Comparison of ENCODE assay signal across 16 cellular contexts in the genomic region with DNA sequence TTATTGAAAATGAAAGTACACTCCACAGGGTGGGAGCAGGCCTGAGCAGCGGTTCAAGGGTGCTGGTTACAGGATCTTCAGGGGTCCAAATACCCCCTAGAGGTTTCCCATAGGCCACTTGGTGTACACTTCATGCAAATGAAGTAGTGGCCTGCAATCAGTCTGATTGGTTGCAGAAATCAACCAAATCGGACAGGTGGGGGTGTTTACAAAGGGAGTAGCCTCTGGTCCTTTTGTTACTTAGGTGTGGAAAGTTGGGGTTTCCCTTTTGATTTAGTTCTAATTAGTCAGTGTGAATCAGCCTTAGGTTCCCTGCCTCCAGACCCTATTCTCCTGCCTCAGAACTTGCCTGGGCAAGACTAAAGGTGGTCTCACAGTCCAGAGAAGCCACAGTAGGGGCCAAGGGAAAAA. TPM values are rescaled to one million over a fixed set of nuclear protein-coding genes. Genes with fewer than 3 reads are reported as not detected.
DNase-seq lines count a peak whose midpoint lies in the region; ATAC-seq, FAIRE-seq and TF ChIP-seq lines count a peak whose summit lies in the region.
"Had no signal": no experiment of that assay in that cellular context is flagged by ENCODE, and none has a peak within 500 bp of the region (broad histone marks: within the 10 kb centered on the region; RNA-seq: fewer than 3 reads in every experiment).

No MANE protein-coding gene starts in this region.

- no peak overlapping the region for H2BK120ac ChIP-seq in H1 (replicated peaks; ENCODE audit: low read depth, low read length)

- no peak for TF ChIP-seq RAD21 in H1 (IDR thresholded peaks at IDR 0.05 in 1 of 2, conservative IDR thresholded peaks at IDR 0.05 in 1 of 2; ENCODE audit: low read depth in 2 of 2, low read length in 2 of 2)

- no peak overlapping the region for H2AFZ ChIP-seq in OCI-LY3 (ENCODE audit: low read depth, low read length)
- H2AFZ ChIP-seq in H1 (ENCODE audit: low read length) = no peak overlapping the region

- no peaks in the 10 kb centered on the region for H4K20me1 ChIP-seq in OCI-LY3 (ENCODE audit: insufficient read depth, low read length)
- H4K20me1 ChIP-seq in H1 (replicated peaks in 1 of 2; ENCODE audit: control insufficient read depth in 1 of 2, insufficient read depth in 2 of 2, low read length in 2 of 2) = no peaks in the 10 kb centered on the region

- H3K9me3 ChIP-seq in OCI-LY3 (ENCODE audit: insufficient read depth, low read length) (peaks cover 33% of the 10 kb centered on the region; the same call in 1 of the 2 replicates), H1 (ENCODE audit: insufficient read depth in 2 of 2, low read depth in 1 of 2, low read length in 1 of 2) (peaks cover 4 to 5% of the 10 kb centered on the region in 2 experiments; a peak in 2 of 4 replicates), upper lobe of right lung (no peaks in the 10 kb centered on the region)
- H3K9me3 ChIP-seq: suprapubic skin had no signal

- no peaks in the 10 kb centered on the region for H3K79me2 ChIP-seq in OCI-LY3 (ENCODE audit: low read length)
- no peaks in the 10 kb centered on the region for H3K79me2 ChIP-seq in H1 (ENCODE audit: control insufficient read depth in 1 of 2, insufficient read depth in 2 of 2, low read length in 2 of 2)

- H3K4me2 ChIP-seq in OCI-LY3 (ENCODE audit: low read length) (peak overlapping the region; percentile 58), H1 (ENCODE audit: insufficient read depth in 1 of 2, low read depth in 2 of 2, low read length in 2 of 2) (no peak overlapping the region)

- CTCF ChIA-PET in H1 (lab: Charles Lee; ENCODE audit: partially characterized antibody) = interaction anchor here (0.7 to 13.0 kb wide), 3 partner anchors 12 to 160 kb away, joined by 3 to 154 read pairs (median 5); no protein-coding TSS in a partner anchor

- H2BK15ac ChIP-seq in H1 (ENCODE audit: low read length) = no peak overlapping the region

- H3K4me3 ChIP-seq in OCI-LY3 (ENCODE audit: low read length) (no peak overlapping the region), H1 (ENCODE audit: extremely low read depth in 1 of 4, insufficient read depth in 2 of 4, low read depth in 3 of 4, low read length in 4 of 4) (no peak overlapping the region), upper lobe of right lung (no peak overlapping the region)
- H3K4me3 ChIP-seq: suprapubic skin had no signal

- H3K36me3 ChIP-seq in OCI-LY3 (replicated peaks; ENCODE audit: low read depth, low read length) (no peaks in the 10 kb centered on the region), H1 (ENCODE audit: control insufficient read depth in 2 of 4, insufficient read depth in 4 of 4, low read length in 3 of 4) (no peaks in the 10 kb centered on the region), upper lobe of right lung (no peaks in the 10 kb centered on the region)
- H3K36me3 ChIP-seq: suprapubic skin had no signal

- no peak overlapping the region for H3K56ac ChIP-seq in H1 (replicated peaks; ENCODE audit: insufficient read length, low read depth, low read length)

- 88% methylated on average over 2 of the region's 2 CpGs; no CpG with 5 or more reads in 1 of the 2 experiments for WGBS in H1 (ENCODE audit: extremely low coverage in 1 of 2, insufficient coverage in 1 of 2, insufficient read length in 1 of 2, insufficient replicate concordance in 2 of 2, low coverage in 1 of 2, low lambda C conversion rate in 2 of 2, missing lambda C conversion rate in 1 of 2), 2 experiments

- TF ChIP-seq CTCF in OCI-LY3 (IDR thresholded peaks at IDR 0.05; ENCODE audit: low read depth, low read length) = no peak
- TF ChIP-seq CTCF in H1 (IDR thresholded peaks at IDR 0.05; ENCODE audit: control extremely low read depth in 1 of 3, insufficient read depth in 1 of 3, low read depth in 1 of 3, low read length in 3 of 3) = no peak
- TF ChIP-seq CTCF in upper lobe of right lung (IDR thresholded peaks at IDR 0.05) = no peak

- no peak overlapping the region for H3K4ac ChIP-seq in H1 (replicated peaks; ENCODE audit: insufficient read length, low read depth, low read length)

- no peak overlapping the region for H3K4me3 Mint-ChIP-seq in stimulated activated effector memory CD8-positive, alpha-beta T cell treated with anti-CD3 and anti-CD28 coated beads, Interleukin-12 subunit alpha, Interleukin-12 subunit beta, amount 100 ng/mL, for 72 hours
- H3K4me3 Mint-ChIP-seq: CD4-positive, alpha-beta T cell had no signal

- no peak for ATAC-seq in stimulated activated effector memory CD8-positive, alpha-beta T cell treated with anti-CD3 and anti-CD28 coated beads, Interleukin-12 subunit alpha, Interleukin-12 subunit beta, amount 100 ng/mL, for 72 hours
- no peak for ATAC-seq in upper lobe of right lung
- ATAC-seq: Right ventricle myocardium inferior had no signal

- H3K14ac ChIP-seq in H1 (ENCODE audit: insufficient read length) = no peak overlapping the region

- DNase-seq in NCI-H146 (lab: John Stamatoyannopoulos, UW) (peak; percentile 18), NCI-H146 treated with DMSO at 0.1 percent for 48 hours (lab: John Stamatoyannopoulos, UW; ENCODE audit: unreplicated experiment) (no peak), H1 (ENCODE audit: low read depth in 1 of 2, low spot score in 2 of 2) (no peak), anterior cingulate cortex (lab: John Stamatoyannopoulos, UW) (no peak), midbrain (lab: John Stamatoyannopoulos, UW) (no peak), upper lobe of right lung (no peak)
- no peak for DNase-seq in stimulated activated effector memory CD8-positive, alpha-beta T cell treated with anti-CD3 and anti-CD28 coated beads, Interleukin-12 subunit alpha, Interleukin-12 subunit beta, amount 100 ng/mL, for 72 hours (ENCODE audit: low spot score in 2 of 2)
- DNase-seq: activated CD4-positive, alpha-beta T cell treated with anti-CD3 and anti-CD28 coated beads for 4 hours; CD4-positive, alpha-beta T cell; NCI-H2029; T-helper 2 cell had no signal

- H2BK20ac ChIP-seq in H1 (ENCODE audit: low read length) = peak overlapping the region; percentile 48; the same call in 1 of the 2 replicates

- no peak overlapping the region; the same call in 1 of the 2 replicates for H3K9ac ChIP-seq in OCI-LY3 (ENCODE audit: low read length)
- no peak overlapping the region for H3K9ac ChIP-seq in H1 (replicated peaks in 1 of 4; ENCODE audit: extremely low read depth in 1 of 4, low read depth in 3 of 4, low read length in 3 of 4)

- H3K9me3 Mint-ChIP-seq in stimulated activated effector memory CD8-positive, alpha-beta T cell treated with anti-CD3 and anti-CD28 coated beads, Interleukin-12 subunit alpha, Interleukin-12 subunit beta, amount 100 ng/mL, for 72 hours = no peaks in the 10 kb centered on the region
- H3K9me3 Mint-ChIP-seq: CD4-positive, alpha-beta T cell had no signal

- H3K23ac ChIP-seq in H1 (ENCODE audit: insufficient read length) = no peak overlapping the region

- H3K27ac ChIP-seq in OCI-LY3 (ENCODE audit: low read length) = no peak overlapping the region
- no peak overlapping the region for H3K27ac ChIP-seq in H1 (ENCODE audit: low read depth, low read length)
- H3K27ac ChIP-seq in upper lobe of right lung = no peak overlapping the region
- H3K27ac ChIP-seq: 22Rv1, HL-60, suprapubic skin had no signal

- no peaks in the 10 kb centered on the region for H3K36me3 Mint-ChIP-seq in stimulated activated effector memory CD8-positive, alpha-beta T cell treated with anti-CD3 and anti-CD28 coated beads, Interleukin-12 subunit alpha, Interleukin-12 subunit beta, amount 100 ng/mL, for 72 hours

- TF ChIP-seq EP300 in H1 (IDR thresholded peaks at IDR 0.05; ENCODE audit: borderline replicate concordance in 1 of 2, low read depth in 2 of 2, low read length in 2 of 2) = no peak

- no peaks in the 10 kb centered on the region for H3K23me2 ChIP-seq in H1 (ENCODE audit: low read depth, low read length)

- H3K27ac Mint-ChIP-seq in stimulated activated effector memory CD8-positive, alpha-beta T cell treated with anti-CD3 and anti-CD28 coated beads, Interleukin-12 subunit alpha, Interleukin-12 subunit beta, amount 100 ng/mL, for 72 hours = peak overlapping the region; percentile 71
- H3K27ac Mint-ChIP-seq: CD4-positive, alpha-beta T cell had no signal

- intact Hi-C loops in upper lobe of right lung (cut with DNase I) = no loop called here

- H2BK12ac ChIP-seq in H1 (ENCODE audit: low read depth, low read length) = no peak overlapping the region

- no peak for TF ChIP-seq POLR2A in H1 (IDR thresholded peaks at IDR 0.05; ENCODE audit: control extremely low read depth in 1 of 2, low read depth in 2 of 2, low read length in 2 of 2)

- H3K79me1 ChIP-seq in H1 (ENCODE audit: low read depth, low read length) = no peaks in the 10 kb centered on the region

- POLR2A ChIA-PET in H1 (lab: Charles Lee; ENCODE audit: partially characterized antibody) = no interaction called here

- no peak for FAIRE-seq in H1 (lab: Jason Lieb, UNC)

- H4K5ac ChIP-seq in H1 (ENCODE audit: insufficient read length, low read depth, low read length) = no peak overlapping the region

- no peaks in the 10 kb centered on the region for H3K27me3 ChIP-seq in OCI-LY3 (ENCODE audit: low read depth, low read length)
- H3K27me3 ChIP-seq in H1 (replicated peaks in 1 of 4; ENCODE audit: control insufficient read depth in 3 of 4, extremely low read depth in 1 of 4, insufficient read depth in 3 of 4, low read length in 3 of 4) = no peaks in the 10 kb centered on the region
- H3K27me3 ChIP-seq in upper lobe of right lung = no peaks in the 10 kb centered on the region
- H3K27me3 ChIP-seq: suprapubic skin had no signal

- peak overlapping the region; percentile 66; the same call in 1 of the 2 replicates for H2BK5ac ChIP-seq in H1 (ENCODE audit: low read depth, low read length)

- no peak overlapping the region for H4K91ac ChIP-seq in H1 (replicated peaks; ENCODE audit: insufficient read length, low read length)

- no peak overlapping the region for H4K8ac ChIP-seq in H1 (ENCODE audit: extremely low read depth, insufficient read depth, low read length)

- H3K18ac ChIP-seq in H1 (ENCODE audit: extremely low read depth, low read length) = no peak overlapping the region

- H2AK5ac ChIP-seq in H1 (ENCODE audit: low read depth, low read length) = no peak overlapping the region

- H3K4me1 Mint-ChIP-seq in stimulated activated effector memory CD8-positive, alpha-beta T cell treated with anti-CD3 and anti-CD28 coated beads, Interleukin-12 subunit alpha, Interleukin-12 subunit beta, amount 100 ng/mL, for 72 hours = peaks cover 21% of the 10 kb centered on the region

- peaks cover 69% of the 10 kb centered on the region for H3K4me1 ChIP-seq in OCI-LY3 (ENCODE audit: low read length)
- H3K4me1 ChIP-seq in H1 (replicated peaks in 1 of 4; ENCODE audit: control insufficient read depth in 3 of 4, insufficient read depth in 4 of 4, low read length in 3 of 4) = peaks cover 0 to 8% (median 0%) of the 10 kb centered on the region in 4 experiments; a peak in 1 of 7 replicates
- H3K4me1 ChIP-seq in upper lobe of right lung = peaks cover 28% of the 10 kb centered on the region

RNA-seq across cellular contexts. Expression of a gene that starts 49.6 kb away (rescaled TPM):
- 56.1 and 57.7 TPM in 2 replicates for total RNA-seq in H1 (2021; fragmentation: NEBNext Ultra II Directional; extraction: Animal tissue kit (Norgen Biotek cat#: 25700))
- 27.2 and 44.9 TPM in 2 replicates for polyA plus RNA-seq in H1 (2011; rRNA removed)
- polyA plus RNA-seq in H1 (2011; cell fraction: cytosol; rRNA removed) = 36.9 TPM
- 10.4 TPM for polyA plus RNA-seq in H1 (2011; cell fraction: nucleus; rRNA removed)
- polyA plus RNA-seq in H1 (2012, experiment 1 of 2) = 33.8 to 44.8 TPM (median 39.5 TPM) in 4 replicates
- 23.3 TPM for polyA plus RNA-seq in H1 (2012, experiment 2 of 2)
- polyA plus RNA-seq in H1 (2013, experiment 1 of 2) = 57.6 TPM
- polyA plus RNA-seq in H1 (2013, experiment 2 of 2) = 64.2 TPM
- 44.6 and 67.0 TPM in 2 replicates for polyA minus RNA-seq in H1 (2011; rRNA and poly(A)+ RNA removed)
- 18.1 TPM for polyA minus RNA-seq in H1 (2011; cell fraction: cytosol; rRNA and poly(A)+ RNA removed)
- 25.6 TPM for polyA minus RNA-seq in H1 (2011; cell fraction: nucleus; rRNA and poly(A)+ RNA removed)
- total RNA-seq in upper lobe of right lung = 92.4 TPM
